ENCODE assay signal across 6 cellular contexts in the genomic region with DNA sequence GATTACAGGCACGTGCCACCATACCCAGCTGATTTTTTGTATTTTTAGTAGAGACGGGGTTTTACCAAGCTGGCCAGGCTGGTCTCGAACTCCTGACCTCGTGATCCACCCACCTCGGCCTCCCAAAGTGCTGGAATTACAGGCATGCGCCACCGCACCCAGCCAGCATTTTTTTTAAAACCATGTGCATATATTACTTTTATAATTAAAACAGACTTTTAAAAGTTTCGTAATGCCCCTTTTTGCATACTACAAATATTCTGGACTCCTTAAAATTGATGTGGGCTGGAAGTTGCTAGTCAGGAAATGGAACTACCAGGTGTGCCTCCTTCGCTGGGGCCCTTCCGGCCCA. TPM values are rescaled to one million over a fixed set of nuclear protein-coding genes. Genes with fewer than 3 reads are reported as not detected.
DNase-seq lines count a peak whose midpoint lies in the region; ATAC-seq, FAIRE-seq and TF ChIP-seq lines count a peak whose summit lies in the region.
"Not testable (repeated sequence)": the region's sequence is repeated elsewhere in the genome, so short reads cannot be mapped to it uniquely, and the experiment has no call there.
"Had no signal": no experiment of that assay in that cellular context is flagged by ENCODE, and none has a peak within 500 bp of the region (broad histone marks: within the 10 kb centered on the region; RNA-seq: fewer than 3 reads in every experiment).

No MANE protein-coding gene starts in this region.

- not testable (repeated sequence) for H3K23ac ChIP-seq in IMR-90 (ENCODE audit: low read depth, low read length)

- H2AK9ac ChIP-seq in IMR-90 (replicated peaks; ENCODE audit: low read depth, low read length, poor library complexity), result not testable (repeated sequence)

- H3K79me1 ChIP-seq in IMR-90 (ENCODE audit: low read depth in 1 of 2, low read length in 2 of 2), result peaks cover 12 to 20% of the 10 kb centered on the region in 2 experiments; a peak in 3 of 4 replicates

- H2BK5ac ChIP-seq in IMR-90 (ENCODE audit: low read depth, low read length, poor library complexity, severe bottlenecking), result not testable (repeated sequence)

- H2AFZ ChIP-seq in IMR-90 (replicated peaks; ENCODE audit: low read length, poor library complexity), result peak overlapping the region; percentile 49
- H2AFZ ChIP-seq in astrocyte (ENCODE audit: low read depth, low read length), result not testable (repeated sequence)

- not testable (repeated sequence) for H3K4me1 Mint-ChIP-seq in astrocyte (ENCODE audit: low read depth, unreplicated experiment)
- H3K4me1 Mint-ChIP-seq in nephron, result peaks cover 15% of the 10 kb centered on the region

- not testable (repeated sequence) for BruUV-seq in IMR-90 (replicated peaks; lab: Mats Ljungman, UMichigan)

- TF ChIP-seq CTCF in IMR-90 (conservative IDR thresholded peaks at IDR 0.05; ENCODE audit: low read depth, low read length); astrocyte (IDR thresholded peaks at IDR 0.05; ENCODE audit: insufficient read depth, low read depth, low read length); left ventricle myocardium inferior (IDR thresholded peaks at IDR 0.05; ENCODE audit: borderline replicate concordance); nephron (IDR thresholded peaks at IDR 0.05; ENCODE audit: unreplicated experiment in 3 of 3); spleen (IDR thresholded peaks at IDR 0.05 in 8 of 11, conservative IDR thresholded peaks at IDR 0.05 in 3 of 11): not testable (repeated sequence)

- in situ Hi-C loops in IMR-90 (cut with MboI; ENCODE audit: low sequenced_read_pairs), result loop anchor here (10.0 kb wide), 1 partner anchor 437 kb away; the partner anchor contains the start of gene PTK6

- intact Hi-C loops in IMR-90 (cut with micrococcal nuclease), result loop anchor here (5.0 kb wide), 1 partner anchor 195 kb away; no protein-coding TSS in a partner anchor
- intact Hi-C loops in left ventricle myocardium inferior (cut with micrococcal nuclease), result loop anchor here (5.0 kb wide), 1 partner anchor 435 kb away; the partner anchor contains the start of gene PTK6
- intact Hi-C loops in spleen (cut with DNase I; ENCODE audit: low total_unique reads), result loop anchor here (2.0 to 5.0 kb wide), 2 partner anchors 63 to 435 kb away; partner anchors contain the start of gene PTK6

- not testable (repeated sequence) for DNase-seq in IMR-90; astrocyte (ENCODE audit: low read depth); left ventricle myocardium inferior; spleen

- H3K36me3 ChIP-seq in IMR-90 (ENCODE audit: control insufficient read depth, insufficient read depth, low read length); astrocyte (ENCODE audit: insufficient read depth, low read length); left ventricle myocardium inferior: not testable (repeated sequence)
- H3K36me3 ChIP-seq in spleen, result peaks cover 0 to 33% (median 3%) of the 10 kb centered on the region in 6 donors

- not testable (repeated sequence) for H3K9me3 Mint-ChIP-seq in astrocyte (ENCODE audit: unreplicated experiment); nephron

- H4K8ac ChIP-seq in IMR-90 (ENCODE audit: low read depth in 2 of 2, low read length in 2 of 2), result not testable (repeated sequence)

- not testable (repeated sequence) for H3K4me2 ChIP-seq in IMR-90 (ENCODE audit: low read depth, low read length); astrocyte (ENCODE audit: low read length)

- peak overlapping the region; percentile 57 for H3K4me3 Mint-ChIP-seq in astrocyte (ENCODE audit: unreplicated experiment)
- H3K4me3 Mint-ChIP-seq in nephron, result peak overlapping the region; percentile 51 to 81 (median 77)

- not testable (repeated sequence) for H2AK5ac ChIP-seq in IMR-90 (ENCODE audit: low read depth, low read length)

- dilution Hi-C loops in IMR-90 (cut with HindIII; ENCODE audit: low sequenced_read_pairs, unreplicated experiment), result not testable (repeated sequence)

- H3K4ac ChIP-seq in IMR-90 (ENCODE audit: low read depth, low read length), result not testable (repeated sequence)

- TF ChIP-seq RAD21 in IMR-90 (IDR thresholded peaks at IDR 0.05; ENCODE audit: low read length), result not testable (repeated sequence)

- not testable (repeated sequence) for H3K4me3 ChIP-seq in IMR-90 (ENCODE audit: insufficient read depth, low read depth, low read length); astrocyte (ENCODE audit: insufficient read depth, low read depth, low read length); left ventricle myocardium inferior; spleen

- H3K27ac ChIP-seq in IMR-90 (ENCODE audit: insufficient read depth, low read length); astrocyte (ENCODE audit: low read depth, low read length): not testable (repeated sequence)
- H3K27ac ChIP-seq in left ventricle myocardium inferior (replicated peaks) (peak overlapping the region; percentile 71), spleen (peak overlapping the region in 7 of 8 donors; percentile 26 to 68 (median 54))

- H3K18ac ChIP-seq in IMR-90 (ENCODE audit: low read depth, low read length), result not testable (repeated sequence)

- not testable (repeated sequence) for H2BK120ac ChIP-seq in IMR-90 (ENCODE audit: low read depth, low read length)

- H3K9me3 ChIP-seq in IMR-90 (ENCODE audit: control insufficient read depth, insufficient read depth, low read length); left ventricle myocardium inferior (replicated peaks); spleen: not testable (repeated sequence)
- peaks cover 14% of the 10 kb centered on the region for H3K9me3 ChIP-seq in astrocyte (ENCODE audit: insufficient read depth, low read depth, low read length)

- not testable (repeated sequence) for ATAC-seq in IMR-90 (ENCODE audit: low read depth)

- peaks cover 23% of the 10 kb centered on the region for H3K79me2 ChIP-seq in astrocyte (ENCODE audit: insufficient read depth, low read length)

- peaks cover 20% of the 10 kb centered on the region for H3K4me1 ChIP-seq in IMR-90 (ENCODE audit: control insufficient read depth, insufficient read depth, low read length)
- H3K4me1 ChIP-seq in astrocyte (ENCODE audit: insufficient read depth, low read length), result peaks cover 21% of the 10 kb centered on the region
- peaks cover 48% of the 10 kb centered on the region for H3K4me1 ChIP-seq in left ventricle myocardium inferior
- peaks cover 16 to 67% (median 40%) of the 10 kb centered on the region in 6 donors for H3K4me1 ChIP-seq in spleen

- not testable (repeated sequence) for FAIRE-seq in astrocyte (lab: Jason Lieb, UNC)

- CTCF ChIA-PET in IMR-90 (lab: Yijun Ruan, JAX), result not testable (repeated sequence)

- not testable (repeated sequence) for H3K27me3 Mint-ChIP-seq in astrocyte (ENCODE audit: low read depth, unreplicated experiment); nephron (ENCODE audit: low read depth)

- not testable (repeated sequence) for H3K56ac ChIP-seq in IMR-90 (ENCODE audit: extremely low read depth, insufficient read depth, low read length)

- H3K9ac ChIP-seq in IMR-90 (ENCODE audit: low read depth, low read length); astrocyte (ENCODE audit: low read length): not testable (repeated sequence)

- POLR2A ChIA-PET in IMR-90 (lab: Charles Lee; ENCODE audit: unreplicated experiment), result interaction anchor here (0.7 kb wide), 1 partner anchor 45 kb away, joined by 8 read pairs; no protein-coding TSS in a partner anchor

- not testable (repeated sequence) for H4K5ac ChIP-seq in IMR-90 (ENCODE audit: low read depth, low read length)

- not testable (repeated sequence) for H2BK20ac ChIP-seq in IMR-90 (ENCODE audit: low read depth, low read length)

- TF ChIP-seq POLR2A in IMR-90 (IDR thresholded peaks at IDR 0.05; ENCODE audit: low read depth, low read length); spleen (IDR thresholded peaks at IDR 0.05): not testable (repeated sequence)

- not testable (repeated sequence) for H4K91ac ChIP-seq in IMR-90 (ENCODE audit: insufficient read depth, low read depth, low read length)

- H2BK15ac ChIP-seq in IMR-90 (ENCODE audit: low read depth, low read length), result not testable (repeated sequence)

- WGBS in IMR-90 (ENCODE audit: extremely low coverage in 2 of 2, insufficient read length in 1 of 2), 2 experiments, result 100% methylated on average over 2 of the region's 10 CpGs; no CpG with 5 or more reads in 1 of the 2 experiments
- WGBS in spleen, 5 donors, result 62 to 74% (median 67%) methylated on average over 10 of the region's 10 CpGs

- not testable (repeated sequence) for H4K20me1 ChIP-seq in IMR-90 (ENCODE audit: insufficient read depth, low read length); astrocyte (ENCODE audit: insufficient read depth, low read length)

- H3K36me3 Mint-ChIP-seq in astrocyte (ENCODE audit: low read depth, unreplicated experiment); nephron (ENCODE audit: low read depth): not testable (repeated sequence)

- not testable (repeated sequence) for H3K27me3 ChIP-seq in IMR-90 (ENCODE audit: control insufficient read depth, insufficient read depth, low read length); astrocyte (ENCODE audit: insufficient read depth, low read length); left ventricle myocardium inferior (ENCODE audit: low read depth); spleen (replicated peaks in 1 of 7)

- not testable (repeated sequence) for H3K27ac Mint-ChIP-seq in astrocyte (ENCODE audit: unreplicated experiment)
- peak overlapping the region in 1 of 3 experiments; percentile 5 for H3K27ac Mint-ChIP-seq in nephron

- H3K9me1 ChIP-seq in IMR-90 (ENCODE audit: insufficient read depth, low read length), result not testable (repeated sequence)

- H3K14ac ChIP-seq in IMR-90 (replicated peaks; ENCODE audit: low read depth, low read length), result not testable (repeated sequence)

RNA-seq across cellular contexts. Expression of gene ZNF512B, which starts 2.2 kb away (rescaled TPM):
- 6.4 and 6.5 TPM in 2 replicates for total RNA-seq in IMR-90 (2012; rRNA removed)
- 15.6 and 15.9 TPM in 2 replicates for polyA plus RNA-seq in IMR-90 (2012; rRNA removed)
- polyA plus RNA-seq in IMR-90 (2012; cell fraction: cytosol; rRNA removed), result 7.2 and 13.4 TPM in 2 replicates
- polyA plus RNA-seq in IMR-90 (2012; cell fraction: nucleus; rRNA removed; ENCODE audit: low replicate concordance), result 50.2 and 83.0 TPM in 2 replicates
- 27.5 and 27.7 TPM in 2 replicates for total RNA-seq in astrocyte
- 12.6 TPM for total RNA-seq in left ventricle myocardium inferior
- 10 to 100 TPM in 6 of 7 donors, 1 to 10 TPM in 1; 9.5 to 21.8 (median 12.8) TPM for total RNA-seq in spleen
- polyA plus RNA-seq in spleen, result 10 to 100 TPM in 1 of 3 donors, 1 to 10 TPM in 2; 3.4 to 12.0 (median 3.8) TPM

RNA-seq across cellular contexts. Expression of gene SAMD10, which starts 7.5 kb away (rescaled TPM):
- total RNA-seq in IMR-90 (2012; rRNA removed), result 0.54 and 0.56 TPM in 2 replicates
- polyA plus RNA-seq in IMR-90 (2012; rRNA removed), result 4.0 and 4.1 TPM in 2 replicates
- 3.9 and 4.6 TPM in 2 replicates for polyA plus RNA-seq in IMR-90 (2012; cell fraction: cytosol; rRNA removed)
- polyA plus RNA-seq in IMR-90 (2012; cell fraction: nucleus; rRNA removed; ENCODE audit: low replicate concordance), result 14.1 and 23.9 TPM in 2 replicates
- total RNA-seq in astrocyte, result 2.7 and 4.3 TPM in 2 replicates
- total RNA-seq in left ventricle myocardium inferior, result 5.6 TPM
- total RNA-seq in spleen, result 10 to 100 TPM in 3 of 7 donors, 1 to 10 TPM in 4; 6.0 to 13.8 (median 8.9) TPM
- polyA plus RNA-seq in spleen, result 10 to 100 TPM in 1 of 3 donors, 1 to 10 TPM in 2; 5.9 to 10.1 (median 6.1) TPM
- total RNA-seq: G401 had no signal

RNA-seq across cellular contexts. Expression of gene PRPF6, which starts 9.0 kb away (rescaled TPM):
- total RNA-seq in IMR-90 (2012; rRNA removed), result 68.6 and 71.3 TPM in 2 replicates
- polyA plus RNA-seq in IMR-90 (2012; rRNA removed), result 38.5 and 43.5 TPM in 2 replicates
- 32.3 and 36.0 TPM in 2 replicates for polyA plus RNA-seq in IMR-90 (2012; cell fraction: cytosol; rRNA removed)
- polyA plus RNA-seq in IMR-90 (2012; cell fraction: nucleus; rRNA removed; ENCODE audit: low replicate concordance), result 27.2 and 30.1 TPM in 2 replicates
- total RNA-seq in astrocyte, result 52.3 and 52.6 TPM in 2 replicates
- 46.8 TPM for total RNA-seq in left ventricle myocardium inferior
- 10 to 100 TPM; 53.4 to 71.1 (median 61.6) TPM for total RNA-seq in spleen
- 10 to 100 TPM; 39.9 to 52.4 (median 41.9) TPM for polyA plus RNA-seq in spleen

RNA-seq across cellular contexts. Expression of gene UCKL1, which starts 15.7 kb away (rescaled TPM):
- total RNA-seq in IMR-90 (2012; rRNA removed) (16.7 and 18.3 TPM in 2 replicates), astrocyte (33.0 and 33.4 TPM in 2 replicates), left ventricle myocardium inferior (41.0 TPM), spleen (10 to 100 TPM; 34.2 to 52.2 (median 47.1) TPM)
- polyA plus RNA-seq in IMR-90 (2012; rRNA removed) (54.7 and 58.6 TPM in 2 replicates), spleen (10 to 100 TPM; 36.0 to 68.0 (median 62.7) TPM)
- 19.8 and 55.6 TPM in 2 replicates for polyA plus RNA-seq in IMR-90 (2012; cell fraction: cytosol; rRNA removed)
- 178 and 412 TPM in 2 replicates for polyA plus RNA-seq in IMR-90 (2012; cell fraction: nucleus; rRNA removed; ENCODE audit: low replicate concordance)
